2 cellular contexts compared by ENCODE assay signal in genomic region chr4:173591760-173592159, GRCh38.
TF ChIP-seq lines count a peak whose summit lies in the region.

No MANE protein-coding gene starts in this region.

TF ChIP-seq in GM23338, 12 proteins besides CTCF, POLR2A, EP300 and RAD21 (continued from another document):
- TF ChIP-seq ZNF462 (CRISPR knock-in tag; IDR thresholded peaks at IDR 0.05) (no peak), REST (IDR thresholded peaks at IDR 0.05; ENCODE audit: unreplicated experiment) (no peak), JUNB (IDR thresholded peaks at IDR 0.05; ENCODE audit: unreplicated experiment) (no peak), STAT1 (IDR thresholded peaks at IDR 0.05; ENCODE audit: unreplicated experiment) (no peak), ZNF114 (CRISPR knock-in tag; IDR thresholded peaks at IDR 0.05) (no peak)

TF ChIP-seq in WTC11, 78 proteins besides CTCF, POLR2A, EP300 and RAD21 (continued from another document):
- TF ChIP-seq HMGXB4 (CRISPR knock-in tag; IDR thresholded peaks at IDR 0.05) (no peak), RELA (CRISPR knock-in tag; IDR thresholded peaks at IDR 0.05; ENCODE audit: borderline replicate concordance) (no peak), NFATC4 (CRISPR knock-in tag; IDR thresholded peaks at IDR 0.05) (no peak), ATF2 (CRISPR knock-in tag; IDR thresholded peaks at IDR 0.05; ENCODE audit: borderline replicate concordance, low read depth) (no peak), GRHL2 (CRISPR knock-in tag; IDR thresholded peaks at IDR 0.05; ENCODE audit: insufficient replicate concordance, severe bottlenecking) (no peak), ZBTB21 (CRISPR knock-in tag; IDR thresholded peaks at IDR 0.05; ENCODE audit: borderline replicate concordance) (no peak), E2F4 (CRISPR knock-in tag; IDR thresholded peaks at IDR 0.05; ENCODE audit: borderline replicate concordance, low read depth) (no peak), FOXP1 (CRISPR knock-in tag; IDR thresholded peaks at IDR 0.05; ENCODE audit: borderline replicate concordance) (no peak)
